In genomic region chr2:235542728-235543125, GRCh38 we compare ENCODE assay signal across 14 cellular contexts. TPM values are rescaled to one million over a fixed set of nuclear protein-coding genes. Genes with fewer than 3 reads are reported as not detected.
DNase-seq lines count a peak whose midpoint lies in the region; ATAC-seq and TF ChIP-seq lines count a peak whose summit lies in the region.
"Had no signal": no experiment of that assay in that cellular context is flagged by ENCODE, and none has a peak within 500 bp of the region (broad histone marks: within the 10 kb centered on the region; RNA-seq: fewer than 3 reads in every experiment).

No MANE protein-coding gene starts in this region.

- TF ChIP-seq CTCF in Caco-2 (IDR thresholded peaks at IDR 0.05; ENCODE audit: insufficient read depth in 1 of 2, low read depth in 1 of 2, low read length in 1 of 2, severe bottlenecking in 1 of 2, unreplicated experiment in 1 of 2) = no peak
- TF ChIP-seq CTCF in colonic mucosa (IDR thresholded peaks at IDR 0.05) = no peak
- TF ChIP-seq CTCF in activated CD8-positive, alpha-beta T cell treated with anti-CD3 and anti-CD28 coated beads for 36 hours (IDR thresholded peaks at IDR 0.05) = no peak
- no peak for TF ChIP-seq CTCF in ovary (IDR thresholded peaks at IDR 0.05)

- H3K27me3 ChIP-seq in Caco-2 (replicated peaks; ENCODE audit: control insufficient read depth, insufficient read depth, low read length) (no peaks in the 10 kb centered on the region), HUES64 (ENCODE audit: insufficient read depth, low read length) (no peaks in the 10 kb centered on the region), colonic mucosa (no peaks in the 10 kb centered on the region), muscle layer of duodenum (ENCODE audit: low read depth, low read length) (no peaks in the 10 kb centered on the region), ovary (no peaks in the 10 kb centered on the region)

- no TSS peak for BruUV-seq in Caco-2 (replicated peaks; lab: Mats Ljungman, UMichigan)

- no peak for TF ChIP-seq POLR2A in ovary (IDR thresholded peaks at IDR 0.05)

- H3K4me1 Mint-ChIP-seq in Caco-2 (ENCODE audit: low read depth, unreplicated experiment) = peaks cover 14% of the 10 kb centered on the region
- no peaks in the 10 kb centered on the region for H3K4me1 Mint-ChIP-seq in activated CD8-positive, alpha-beta T cell treated with anti-CD3 and anti-CD28 coated beads for 36 hours (ENCODE audit: low read depth)
- H3K4me1 Mint-ChIP-seq: naive thymus-derived CD4-positive, alpha-beta T cell; stimulated activated naive CD8-positive, alpha-beta T cell treated with anti-CD3 and anti-CD28 coated beads, Interleukin-15, amount 100 ng/mL, for 72 hours had no signal

- no peak overlapping the region for H3K4me3 ChIP-seq in Caco-2 (ENCODE audit: low read depth, low read length)
- no peak overlapping the region for H3K4me3 ChIP-seq in HUES64 (ENCODE audit: low read length)
- H3K4me3 ChIP-seq in colonic mucosa = no peak overlapping the region
- H3K4me3 ChIP-seq in muscle layer of duodenum (ENCODE audit: low read depth in 1 of 2, low read length in 2 of 2) = no peak overlapping the region
- no peak overlapping the region for H3K4me3 ChIP-seq in ovary
- H3K4me3 ChIP-seq: psoas muscle had no signal

- H3K4me1 ChIP-seq in Caco-2 (peaks cover 23% of the 10 kb centered on the region), HUES64 (ENCODE audit: insufficient read depth, low read length) (peaks cover 28% of the 10 kb centered on the region), colonic mucosa (peaks cover 18% of the 10 kb centered on the region), muscle layer of duodenum (ENCODE audit: control insufficient read depth in 1 of 2, insufficient read depth in 2 of 2, low read length in 2 of 2) (peaks cover 0 to 10% of the 10 kb centered on the region in 2 donors), ovary (ENCODE audit: insufficient read depth) (peaks cover 2% of the 10 kb centered on the region)
- H3K4me1 ChIP-seq: psoas muscle had no signal

- no peak for TF ChIP-seq EP300 in ovary (IDR thresholded peaks at IDR 0.05)

- H3K27ac ChIP-seq in HUES64 (ENCODE audit: low read depth, low read length) (peak overlapping the region; percentile 5; the same call in 1 of the 2 replicates), colonic mucosa (peak overlapping the region; percentile 83), muscle layer of duodenum (ENCODE audit: low read length) (peak overlapping the region; percentile 39), ovary (no peak overlapping the region)
- H3K27ac ChIP-seq: psoas muscle had no signal

- no peaks in the 10 kb centered on the region for H3K27me3 Mint-ChIP-seq in Caco-2 (ENCODE audit: insufficient read depth, unreplicated experiment)
- H3K27me3 Mint-ChIP-seq in activated CD8-positive, alpha-beta T cell treated with anti-CD3 and anti-CD28 coated beads for 36 hours = peaks cover 2% of the 10 kb centered on the region
- H3K27me3 Mint-ChIP-seq: central memory CD8-positive, alpha-beta T cell had no signal

- no peaks in the 10 kb centered on the region for H3K36me3 Mint-ChIP-seq in Caco-2 (ENCODE audit: insufficient read depth, unreplicated experiment)
- H3K36me3 Mint-ChIP-seq in activated CD8-positive, alpha-beta T cell treated with anti-CD3 and anti-CD28 coated beads for 36 hours (ENCODE audit: low read depth) = no peaks in the 10 kb centered on the region
- H3K36me3 Mint-ChIP-seq: naive thymus-derived CD4-positive, alpha-beta T cell had no signal

- POLR2A ChIA-PET in Caco-2 (lab: Charles Lee) = no interaction called here
- POLR2A ChIA-PET in activated CD8-positive, alpha-beta T cell treated with anti-CD3 and anti-CD28 coated beads for 36 hours (lab: Charles Lee) = no interaction called here

- DNase-seq in Caco-2 = peak; percentile 61 to 63
- DNase-seq in colonic mucosa = peak; percentile 80
- DNase-seq in MV-4-11 (lab: John Stamatoyannopoulos, UW) = no peak
- DNase-seq in activated CD8-positive, alpha-beta T cell treated with anti-CD3 and anti-CD28 coated beads for 36 hours = no peak
- DNase-seq in cerebellum (ENCODE audit: low spot score) = no peak
- no peak for DNase-seq in ovary
- DNase-seq: activated gamma-delta T cell; HCEC 1CT; naive thymus-derived CD4-positive, alpha-beta T cell; psoas muscle; stimulated activated naive CD8-positive, alpha-beta T cell treated with anti-CD3 and anti-CD28 coated beads, Interleukin-15, amount 100 ng/mL, for 72 hours had no signal

- H3K36me3 ChIP-seq in Caco-2 (ENCODE audit: control insufficient read depth, insufficient read depth, low read length) (no peaks in the 10 kb centered on the region), HUES64 (ENCODE audit: insufficient read depth, low read length) (no peaks in the 10 kb centered on the region), colonic mucosa (no peaks in the 10 kb centered on the region), muscle layer of duodenum (ENCODE audit: control insufficient read depth in 1 of 2, insufficient read depth in 2 of 2, low read length in 2 of 2) (no peaks in the 10 kb centered on the region), ovary (no peaks in the 10 kb centered on the region)

- H3K9me3 ChIP-seq in Caco-2 = no peaks in the 10 kb centered on the region
- no peaks in the 10 kb centered on the region for H3K9me3 ChIP-seq in HUES64 (ENCODE audit: insufficient read depth, low read depth, low read length)
- H3K9me3 ChIP-seq in colonic mucosa = no peaks in the 10 kb centered on the region
- no peaks in the 10 kb centered on the region for H3K9me3 ChIP-seq in muscle layer of duodenum (ENCODE audit: control insufficient read depth in 1 of 2, low read length in 2 of 2)
- H3K9me3 ChIP-seq in ovary = no peaks in the 10 kb centered on the region
- H3K9me3 ChIP-seq: psoas muscle had no signal

- H3K4me3 Mint-ChIP-seq in Caco-2 (ENCODE audit: unreplicated experiment) = peak overlapping the region; percentile 29
- no peak overlapping the region for H3K4me3 Mint-ChIP-seq in activated CD8-positive, alpha-beta T cell treated with anti-CD3 and anti-CD28 coated beads for 36 hours
- H3K4me3 Mint-ChIP-seq: central memory CD8-positive, alpha-beta T cell; naive thymus-derived CD4-positive, alpha-beta T cell; stimulated activated naive CD8-positive, alpha-beta T cell treated with anti-CD3 and anti-CD28 coated beads, Interleukin-15, amount 100 ng/mL, for 72 hours had no signal

- CTCF ChIA-PET in Caco-2 (lab: Charles Lee) = no interaction called here
- CTCF ChIA-PET in activated CD8-positive, alpha-beta T cell treated with anti-CD3 and anti-CD28 coated beads for 36 hours (lab: Charles Lee) = no interaction called here

- H3K9ac ChIP-seq in HUES64 (ENCODE audit: low read depth, low read length) = no peak overlapping the region
- peak overlapping the region in 1 of 2 donors; percentile 43 for H3K9ac ChIP-seq in colonic mucosa (ENCODE audit: low read depth in 2 of 2, low read length in 2 of 2)

- no peaks in the 10 kb centered on the region for H3K9me3 Mint-ChIP-seq in Caco-2 (ENCODE audit: unreplicated experiment)
- H3K9me3 Mint-ChIP-seq in activated CD8-positive, alpha-beta T cell treated with anti-CD3 and anti-CD28 coated beads for 36 hours = no peaks in the 10 kb centered on the region
- H3K9me3 Mint-ChIP-seq: central memory CD8-positive, alpha-beta T cell; stimulated activated naive CD8-positive, alpha-beta T cell treated with anti-CD3 and anti-CD28 coated beads, Interleukin-15, amount 100 ng/mL, for 72 hours had no signal

- 11% methylated on average over 4 of the region's 10 CpGs for WGBS in HUES64
- 75 to 79% (median 75%) methylated on average over 6 to 10 of the region's 10 CpGs for WGBS in ovary, 3 donors

- no peak overlapping the region for H3K27ac Mint-ChIP-seq in Caco-2 (ENCODE audit: unreplicated experiment)
- H3K27ac Mint-ChIP-seq in activated CD8-positive, alpha-beta T cell treated with anti-CD3 and anti-CD28 coated beads for 36 hours = no peak overlapping the region
- H3K27ac Mint-ChIP-seq: naive thymus-derived CD4-positive, alpha-beta T cell; stimulated activated naive CD8-positive, alpha-beta T cell treated with anti-CD3 and anti-CD28 coated beads, Interleukin-15, amount 100 ng/mL, for 72 hours had no signal

- ATAC-seq in activated CD8-positive, alpha-beta T cell treated with anti-CD3 and anti-CD28 coated beads for 36 hours = no peak
- ATAC-seq: naive thymus-derived CD4-positive, alpha-beta T cell; psoas muscle; stimulated activated naive CD8-positive, alpha-beta T cell treated with anti-CD3 and anti-CD28 coated beads, Interleukin-15, amount 100 ng/mL, for 72 hours had no signal

- intact Hi-C loops in Caco-2 (cut with micrococcal nuclease; ENCODE audit: unreplicated experiment) = no loop called here
- intact Hi-C loops in colonic mucosa (cut with DNase I) = no loop called here
- intact Hi-C loops in activated CD8-positive, alpha-beta T cell treated with anti-CD3 and anti-CD28 coated beads for 36 hours (cut with micrococcal nuclease) = no loop called here
- intact Hi-C loops in ovary (cut with DNase I) = no loop called here

RNA-seq across cellular contexts. Expression of gene AGAP1, which starts 48.9 kb away (rescaled TPM):
- 39.5 and 41.7 TPM in 2 replicates for total RNA-seq in Caco-2 (2022)
- 15.7 TPM for polyA plus RNA-seq in HUES64 (2013, experiment 1 of 2)
- 16.4 TPM for polyA plus RNA-seq in HUES64 (2013, experiment 2 of 2)
- 10 to 100 TPM; 62.1 to 62.9 TPM for total RNA-seq in colonic mucosa
- 1 to 10 TPM; 2.5 to 2.9 TPM for total RNA-seq in activated CD8-positive, alpha-beta T cell treated with anti-CD3 and anti-CD28 coated beads for 36 hours
- total RNA-seq in cerebellum = 68.2 TPM
- 10 to 100 TPM; 12.4 to 32.2 (median 21.9) TPM for total RNA-seq in ovary
- polyA plus RNA-seq in ovary = 10 to 100 TPM in 1 of 2 donors, 1 to 10 TPM in 1; 5.7 to 10.5 TPM
- polyA plus RNA-seq: naive thymus-derived CD4-positive, alpha-beta T cell had no signal

Comparison
In these comparisons a context has a peak if more than half of its experiments do, and no peak if none do; other contexts are left out.
1. DNase-seq: peak in Caco-2 (2 of 2) and colonic mucosa (single experiment); none in MV-4-11 (single experiment), activated CD8-positive, alpha-beta T cell treated with anti-CD3 and anti-CD28 coated beads for 36 hours (single experiment), cerebellum (single experiment) and ovary (0 of 5).
2. H3K27ac ChIP-seq: peak in HUES64 (single experiment), colonic mucosa (single experiment) and muscle layer of duodenum (single experiment); none in ovary (0 of 2).